10 cellular contexts compared by ENCODE assay signal in the genomic region with DNA sequence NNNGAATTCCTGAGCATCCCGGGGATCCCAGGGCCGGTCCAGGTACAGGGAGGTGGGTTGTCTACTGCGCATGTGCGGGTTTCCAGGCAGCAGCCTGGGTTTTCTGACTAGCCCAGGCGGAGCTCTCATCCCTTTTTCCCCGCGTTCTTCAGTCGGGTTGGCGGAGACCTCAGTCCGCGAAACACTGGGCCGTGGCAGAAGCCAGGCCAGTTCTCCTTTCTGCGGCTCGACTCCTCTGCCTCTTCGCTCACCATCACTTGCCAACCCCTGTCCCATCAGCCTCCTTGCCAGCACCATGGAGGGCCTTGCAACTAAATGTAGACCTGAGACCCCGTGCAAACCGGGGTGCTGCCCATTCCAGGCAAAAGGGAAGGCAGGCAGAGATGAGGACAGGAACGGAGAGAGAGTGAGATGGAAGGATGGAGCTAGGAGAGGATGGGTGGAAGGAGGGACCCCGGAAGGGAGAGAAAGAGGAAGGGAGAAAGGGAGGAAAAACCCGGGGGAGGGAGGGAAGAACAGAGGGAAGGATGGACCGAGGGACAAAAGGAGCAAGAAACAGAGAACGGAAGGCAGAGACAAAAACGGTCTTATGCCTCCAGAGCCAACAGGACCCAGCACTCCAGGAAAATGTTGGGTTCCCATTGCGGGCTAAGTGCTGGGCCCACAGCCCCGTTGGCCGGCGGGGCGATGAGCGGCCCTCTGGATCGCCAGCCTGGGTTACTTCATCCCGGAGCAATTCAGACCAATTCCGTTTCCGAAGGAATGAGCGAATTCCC.
DNase-seq lines count a peak whose midpoint lies in the region; ATAC-seq and TF ChIP-seq lines count a peak whose summit lies in the region.
"Had no signal": no experiment of that assay in that cellular context is flagged by ENCODE, and none has a peak within 500 bp of the region (broad histone marks: within the 10 kb centered on the region; RNA-seq: fewer than 3 reads in every experiment).

No MANE protein-coding gene starts in this region.

- no peak overlapping the region for H3K56ac ChIP-seq in H9 (ENCODE audit: insufficient read length, low read depth, low read length)

- POLR2A ChIA-PET in PC-3 (lab: Charles Lee; ENCODE audit: unreplicated experiment): no interaction called here
- POLR2A ChIA-PET in RWPE1 (lab: Yijun Ruan, JAX; ENCODE audit: low non-redundant PET): no interaction called here

- no peaks in the 10 kb centered on the region for H3K9me3 Mint-ChIP-seq in H9
- peaks cover 11% of the 10 kb centered on the region for H3K9me3 Mint-ChIP-seq in activated T-cell treated with anti-CD3 and anti-CD28 coated beads, Interleukin-2, amount 50 U/mL, for 4 hours
- H3K9me3 Mint-ChIP-seq: activated naive CD4-positive, alpha-beta T cell treated with anti-CD3 and anti-CD28 coated beads, Interleukin-2, amount 50 U/mL, for 24 hours had no signal

- H3K9me3 ChIP-seq in H9 (ENCODE audit: control insufficient read depth, low read depth, low read length): peaks cover 50% of the 10 kb centered on the region
- no peaks in the 10 kb centered on the region for H3K9me3 ChIP-seq in PC-3 (ENCODE audit: low read length)
- peaks cover 0 to 23% (median 0%) of the 10 kb centered on the region in 3 donors for H3K9me3 ChIP-seq in gastroesophageal sphincter

- no peaks in the 10 kb centered on the region for H3K4me1 Mint-ChIP-seq in H9
- no peaks in the 10 kb centered on the region for H3K4me1 Mint-ChIP-seq in activated T-cell treated with anti-CD3 and anti-CD28 coated beads, Interleukin-2, amount 50 U/mL, for 4 hours (ENCODE audit: low read depth)
- H3K4me1 Mint-ChIP-seq: activated naive CD4-positive, alpha-beta T cell treated with anti-CD3 and anti-CD28 coated beads, Interleukin-2, amount 50 U/mL, for 24 hours had no signal

- no peak overlapping the region for H2BK12ac ChIP-seq in H9 (ENCODE audit: insufficient read length, low read depth, low read length)

- H3K79me2 ChIP-seq in H9 (ENCODE audit: insufficient read depth, low read length) (no peaks in the 10 kb centered on the region), PC-3 (ENCODE audit: low read length) (no peaks in the 10 kb centered on the region)

- H3K4me1 ChIP-seq in H9 (ENCODE audit: insufficient read depth, low read length) (no peaks in the 10 kb centered on the region), PC-3 (ENCODE audit: insufficient read depth, low read length) (no peaks in the 10 kb centered on the region), gastroesophageal sphincter (peaks cover 0 to 7% (median 0%) of the 10 kb centered on the region in 3 donors)

- H3K4me3 ChIP-seq in PC-3 (ENCODE audit: low read length) (no peak overlapping the region), gastroesophageal sphincter (no peak overlapping the region), skeletal muscle cell (ENCODE audit: low read depth, low read length) (peak overlapping the region; percentile 36)

- no peak overlapping the region for H3K4me2 ChIP-seq in H9 (ENCODE audit: insufficient read depth, insufficient read length, low read length)
- H3K4me2 ChIP-seq in PC-3 (ENCODE audit: low read length): no peak overlapping the region

- no peak overlapping the region for H3T11ph ChIP-seq in H9 (ENCODE audit: low read length)

- no peak overlapping the region for H3K14ac ChIP-seq in H9 (ENCODE audit: insufficient read depth, low read length)

- no peak overlapping the region for H3K9ac ChIP-seq in H9 (ENCODE audit: extremely low read depth, insufficient read length, low read length)
- no peak overlapping the region for H3K9ac ChIP-seq in PC-3 (ENCODE audit: low read length)

- no peak for TF ChIP-seq EP300 in gastroesophageal sphincter (IDR thresholded peaks at IDR 0.05)

- no CpG with 5 or more reads among the region's 34 CpGs for WGBS in H9 (ENCODE audit: extremely low coverage, insufficient read length, low lambda C conversion rate)
- 54 to 73% methylated on average over 29 to 31 of the region's 34 CpGs for WGBS in gastroesophageal sphincter (ENCODE audit: low coverage in 1 of 2), 2 donors

- H2BK5ac ChIP-seq in H9 (ENCODE audit: insufficient read length, low read length): no peak overlapping the region

- ATAC-seq in PC-3: no peak
- ATAC-seq in gastroesophageal sphincter: peak; percentile 48
- no peak for ATAC-seq in GM19452 (IDR thresholded peaks at IDR 0.05; ENCODE audit: unreplicated experiment)
- no peak for ATAC-seq in activated T-cell treated with anti-CD3 and anti-CD28 coated beads, Interleukin-2, amount 50 U/mL, for 4 hours
- ATAC-seq: HCT116 had no signal

- no peaks in the 10 kb centered on the region for H3K36me3 ChIP-seq in PC-3 (ENCODE audit: low read depth, low read length)
- no peaks in the 10 kb centered on the region for H3K36me3 ChIP-seq in gastroesophageal sphincter

- H3K4ac ChIP-seq in H9 (ENCODE audit: low read depth, low read length): no peak overlapping the region

- no peak overlapping the region for H3K27ac Mint-ChIP-seq in H9
- H3K27ac Mint-ChIP-seq: activated naive CD4-positive, alpha-beta T cell treated with anti-CD3 and anti-CD28 coated beads, Interleukin-2, amount 50 U/mL, for 24 hours had no signal

- H3F3A ChIP-seq in PC-3 (ENCODE audit: low read length, unreplicated experiment): no peaks in the 10 kb centered on the region

- no peak overlapping the region for H4K8ac ChIP-seq in H9 (replicated peaks; ENCODE audit: insufficient read length, low read depth, low read length)

- H3K4me3 Mint-ChIP-seq in H9: no peak overlapping the region
- no peak overlapping the region for H3K4me3 Mint-ChIP-seq in activated T-cell treated with anti-CD3 and anti-CD28 coated beads, Interleukin-2, amount 50 U/mL, for 4 hours
- H3K4me3 Mint-ChIP-seq: activated naive CD4-positive, alpha-beta T cell treated with anti-CD3 and anti-CD28 coated beads, Interleukin-2, amount 50 U/mL, for 24 hours had no signal

- no peak overlapping the region for H4K91ac ChIP-seq in H9 (ENCODE audit: insufficient read length, low read depth, low read length)

- no peak for TF ChIP-seq POLR2A in gastroesophageal sphincter (IDR thresholded peaks at IDR 0.05)

- H3K36me3 Mint-ChIP-seq in H9 (ENCODE audit: insufficient read depth in 1 of 3, low read depth in 3 of 3): peaks cover 16 to 22% (median 19%) of the 10 kb centered on the region in 3 experiments
- no peaks in the 10 kb centered on the region for H3K36me3 Mint-ChIP-seq in activated T-cell treated with anti-CD3 and anti-CD28 coated beads, Interleukin-2, amount 50 U/mL, for 4 hours (ENCODE audit: insufficient read depth)
- H3K36me3 Mint-ChIP-seq: activated naive CD4-positive, alpha-beta T cell treated with anti-CD3 and anti-CD28 coated beads, Interleukin-2, amount 50 U/mL, for 24 hours had no signal

- DNase-seq in COLO829 (ENCODE audit: low spot score) (peak; percentile 62), H9 (peak; percentile 56), PC-3 (peak; percentile 16), skeletal muscle cell (ENCODE audit: low read depth) (no peak), RWPE1 (ENCODE audit: low spot score) (no peak)
- no peak for DNase-seq in activated T-cell treated with anti-CD3 and anti-CD28 coated beads, Interleukin-2, amount 50 U/mL, for 4 hours

- H3K27ac ChIP-seq in H9 (ENCODE audit: insufficient read length, low read depth, low read length): no peak overlapping the region
- no peak overlapping the region for H3K27ac ChIP-seq in PC-3 (ENCODE audit: low read length)
- no peak overlapping the region for H3K27ac ChIP-seq in gastroesophageal sphincter
- H3K27ac ChIP-seq in RWPE1: no peak overlapping the region

- no peak overlapping the region for H3K23ac ChIP-seq in H9 (ENCODE audit: insufficient read length, low read depth, low read length)

- no peak overlapping the region for H2AK5ac ChIP-seq in H9 (ENCODE audit: insufficient read length, low read length)

- H3K23me2 ChIP-seq in H9 (ENCODE audit: insufficient read length, low read depth, low read length, poor library complexity, severe bottlenecking): no peaks in the 10 kb centered on the region

- no peak overlapping the region for H2BK15ac ChIP-seq in H9 (ENCODE audit: low read depth, low read length)

- intact Hi-C loops in PC-3 (cut with micrococcal nuclease): no loop called here

- H3K79me1 ChIP-seq in H9 (ENCODE audit: insufficient read depth, low read depth, low read length, poor library complexity, severe bottlenecking): no peaks in the 10 kb centered on the region

- no peak overlapping the region for H2AFZ ChIP-seq in H9 (ENCODE audit: low read length)
- no peak overlapping the region for H2AFZ ChIP-seq in PC-3 (ENCODE audit: low read length)

- no TSS peak for BruUV-seq in PC-3 (replicated peaks; lab: Mats Ljungman, UMichigan)

- no peak overlapping the region for H3K18ac ChIP-seq in H9 (ENCODE audit: insufficient read length, low read depth, low read length)

- no peak overlapping the region for H2BK20ac ChIP-seq in H9 (ENCODE audit: low read depth, low read length, poor library complexity, severe bottlenecking)

- H3K27me3 Mint-ChIP-seq in H9 (ENCODE audit: low read depth): peaks cover 10% of the 10 kb centered on the region
- peaks cover 6% of the 10 kb centered on the region for H3K27me3 Mint-ChIP-seq in activated T-cell treated with anti-CD3 and anti-CD28 coated beads, Interleukin-2, amount 50 U/mL, for 4 hours (ENCODE audit: low read depth)

- CTCF ChIA-PET in PC-3 (lab: Charles Lee) (no interaction called here), RWPE1 (lab: Yijun Ruan, JAX) (no interaction called here)

- no peaks in the 10 kb centered on the region for H4K20me1 ChIP-seq in H9 (ENCODE audit: control insufficient read depth, insufficient read depth, insufficient read length)
- H4K20me1 ChIP-seq in PC-3 (ENCODE audit: low read length): no peaks in the 10 kb centered on the region

- no peak for TF ChIP-seq CTCF in H9 (conservative IDR thresholded peaks at IDR 0.05)
- no peak for TF ChIP-seq CTCF in PC-3 (conservative IDR thresholded peaks at IDR 0.05; ENCODE audit: low read depth, low read length)
- TF ChIP-seq CTCF in gastroesophageal sphincter (IDR thresholded peaks at IDR 0.05): no peak
- no peak for TF ChIP-seq CTCF in RWPE1 (conservative IDR thresholded peaks at IDR 0.05; ENCODE audit: low read depth)

- H3K27me3 ChIP-seq in H9 (ENCODE audit: insufficient read depth, low read length) (no peaks in the 10 kb centered on the region; the same call in 1 of the 2 replicates), PC-3 (ENCODE audit: low read length) (peaks cover 8% of the 10 kb centered on the region; the same call in 1 of the 2 replicates), gastroesophageal sphincter (peaks cover 52% of the 10 kb centered on the region)

- H4K5ac ChIP-seq in H9 (ENCODE audit: insufficient read length, low read depth, low read length): no peak overlapping the region

- H2BK120ac ChIP-seq in H9 (ENCODE audit: low read depth, low read length, poor library complexity, severe bottlenecking): no peak overlapping the region

- no peaks in the 10 kb centered on the region for H3K9me2 ChIP-seq in PC-3 (replicated peaks; ENCODE audit: low read length)

Comparison
In these comparisons a context has a peak if more than half of its experiments do, and no peak if none do; other contexts are left out.
1. DNase-seq: peak in COLO829 (single experiment), H9 (single experiment) and PC-3 (single experiment); none in skeletal muscle cell (single experiment), RWPE1 (single experiment) and activated T-cell treated with anti-CD3 and anti-CD28 coated beads, Interleukin-2, amount 50 U/mL, for 4 hours (single experiment).